ENCODE assay signal across 24 cellular contexts in genomic region chrX:67094061-67094460, GRCh38.
DNase-seq lines count a peak whose midpoint lies in the region; FAIRE-seq and TF ChIP-seq lines count a peak whose summit lies in the region.
"Had no signal": no experiment of that assay in that cellular context is flagged by ENCODE, and none has a peak within 500 bp of the region (broad histone marks: within the 10 kb centered on the region; RNA-seq: fewer than 3 reads in every experiment).

No MANE protein-coding gene starts in this region.

- no peaks in the 10 kb centered on the region for H3K79me1 ChIP-seq in H1 (ENCODE audit: low read depth, low read length)

- peak; percentile 87 for FAIRE-seq in H1 (lab: Jason Lieb, UNC)
- FAIRE-seq: K562 had no signal

- H3K14ac ChIP-seq in H1 (ENCODE audit: insufficient read length): no peak overlapping the region

- POLR2A ChIA-PET in H1 (lab: Charles Lee; ENCODE audit: partially characterized antibody): no interaction called here

- H3K79me2 ChIP-seq in H1 (ENCODE audit: control insufficient read depth in 1 of 2, insufficient read depth in 2 of 2, low read length in 2 of 2): no peaks in the 10 kb centered on the region

- H2BK15ac ChIP-seq in H1 (ENCODE audit: low read length): no peak overlapping the region

- H3K4me3 ChIP-seq in HUES64 (ENCODE audit: low read length) (no peak overlapping the region), H1 (ENCODE audit: extremely low read depth in 1 of 4, insufficient read depth in 2 of 4, low read depth in 3 of 4, low read length in 4 of 4) (no peak overlapping the region; a peak in 1 of 8 replicates), iPS-20b (ENCODE audit: low read length) (peak overlapping the region; percentile 47; the same call in 1 of the 2 replicates)
- H3K4me3 ChIP-seq: K562, PC-9, SJCRH30 had no signal

- 0 out of 2 replicates have a peak overlapping the region, but pooled peaks have one; percentile 87 for H2BK12ac ChIP-seq in H1 (ENCODE audit: low read depth, low read length)

- H3K4me1 ChIP-seq in HUES64 (ENCODE audit: insufficient read depth, low read length): peaks cover 9% of the 10 kb centered on the region; the same call in 1 of the 2 replicates
- 0 out of 7 replicates have a peak, but pooled peaks cover 0 to 2% (median 0%) of the 10 kb centered on the region in 4 experiments for H3K4me1 ChIP-seq in H1 (replicated peaks in 1 of 4; ENCODE audit: control insufficient read depth in 3 of 4, insufficient read depth in 4 of 4, low read length in 3 of 4)
- H3K4me1 ChIP-seq in iPS-20b (ENCODE audit: insufficient read depth, low read length): peaks cover 5% of the 10 kb centered on the region; the same call in 1 of the 2 replicates
- H3K4me1 ChIP-seq: SJCRH30 had no signal

- no peak overlapping the region for H2BK120ac ChIP-seq in H1 (replicated peaks; ENCODE audit: low read depth, low read length)

- no peaks in the 10 kb centered on the region for H3K36me3 ChIP-seq in HUES64 (ENCODE audit: insufficient read depth, low read length)
- no peaks in the 10 kb centered on the region for H3K36me3 ChIP-seq in H1 (ENCODE audit: control insufficient read depth in 2 of 4, insufficient read depth in 4 of 4, low read length in 3 of 4)
- no peaks in the 10 kb centered on the region for H3K36me3 ChIP-seq in iPS-20b (ENCODE audit: insufficient read depth, low read depth, low read length)
- H3K36me3 ChIP-seq: SJCRH30 had no signal

- TF ChIP-seq CTCF in H1 (IDR thresholded peaks at IDR 0.05; ENCODE audit: control extremely low read depth in 1 of 3, insufficient read depth in 1 of 3, low read depth in 1 of 3, low read length in 3 of 3): no peak

- no peak overlapping the region for H3K23ac ChIP-seq in H1 (ENCODE audit: insufficient read length)

- no peak overlapping the region for H3K56ac ChIP-seq in H1 (replicated peaks; ENCODE audit: insufficient read length, low read depth, low read length)

- H3K18ac ChIP-seq in H1 (ENCODE audit: extremely low read depth, low read length): no peak overlapping the region

- H2BK5ac ChIP-seq in H1 (ENCODE audit: low read depth, low read length): peak overlapping the region; percentile 88; the same call in 1 of the 2 replicates

- TF ChIP-seq POLR2A in H1 (IDR thresholded peaks at IDR 0.05; ENCODE audit: control extremely low read depth in 1 of 2, low read depth in 2 of 2, low read length in 2 of 2): no peak

- H3K27ac ChIP-seq in HUES64 (ENCODE audit: low read depth, low read length): peak overlapping the region; percentile 80; the same call in 1 of the 2 replicates
- H3K27ac ChIP-seq in H1 (ENCODE audit: low read depth, low read length): no peak overlapping the region
- H3K27ac ChIP-seq in iPS-20b (ENCODE audit: low read length): peak overlapping the region; percentile 24
- H3K27ac ChIP-seq: 22Rv1, PC-9, SJCRH30 had no signal

- H4K8ac ChIP-seq in H1 (ENCODE audit: extremely low read depth, insufficient read depth, low read length): peak overlapping the region; percentile 51; the same call in 1 of the 2 replicates

- H2BK20ac ChIP-seq in H1 (ENCODE audit: low read length): peak overlapping the region; percentile 86; the same call in 1 of the 2 replicates

- no peaks in the 10 kb centered on the region for H3K23me2 ChIP-seq in H1 (ENCODE audit: low read depth, low read length)

- H2AK5ac ChIP-seq in H1 (ENCODE audit: low read depth, low read length): no peak overlapping the region

- 63% methylated on average over 2 of the region's 2 CpGs for WGBS in HUES64
- 79% methylated on average over 2 of the region's 2 CpGs; no CpG with 5 or more reads in 1 of the 2 experiments for WGBS in H1 (ENCODE audit: extremely low coverage in 1 of 2, insufficient coverage in 1 of 2, insufficient read length in 1 of 2, insufficient replicate concordance in 2 of 2, low coverage in 1 of 2, low lambda C conversion rate in 2 of 2, missing lambda C conversion rate in 1 of 2), 2 experiments

- H3K4ac ChIP-seq in H1 (replicated peaks; ENCODE audit: insufficient read length, low read depth, low read length): no peak overlapping the region

- H3K9ac ChIP-seq in HUES64 (ENCODE audit: low read depth, low read length) (no peak overlapping the region), H1 (replicated peaks in 1 of 4; ENCODE audit: extremely low read depth in 1 of 4, low read depth in 3 of 4, low read length in 3 of 4) (no peak overlapping the region), iPS-20b (ENCODE audit: low read depth, low read length) (peak overlapping the region; percentile 56; the same call in 1 of the 2 replicates)

- H3K27me3 ChIP-seq in HUES64 (ENCODE audit: insufficient read depth, low read length) (no peaks in the 10 kb centered on the region), H1 (replicated peaks in 1 of 4; ENCODE audit: control insufficient read depth in 3 of 4, extremely low read depth in 1 of 4, insufficient read depth in 3 of 4, low read length in 3 of 4) (no peaks in the 10 kb centered on the region), iPS-20b (ENCODE audit: insufficient read depth, low read length) (no peaks in the 10 kb centered on the region)
- H3K27me3 ChIP-seq: SJCRH30 had no signal

- H4K5ac ChIP-seq in H1 (ENCODE audit: insufficient read length, low read depth, low read length): no peak overlapping the region

- TF ChIP-seq RAD21 in H1 (IDR thresholded peaks at IDR 0.05 in 1 of 2, conservative IDR thresholded peaks at IDR 0.05 in 1 of 2; ENCODE audit: low read depth in 2 of 2, low read length in 2 of 2): no peak; a peak in 1 of 4 replicates

- H3K9me3 ChIP-seq in HUES64 (ENCODE audit: insufficient read depth, low read depth, low read length): no peaks in the 10 kb centered on the region
- H3K9me3 ChIP-seq in H1 (ENCODE audit: insufficient read depth in 2 of 2, low read depth in 1 of 2, low read length in 1 of 2): no peaks in the 10 kb centered on the region
- H3K9me3 ChIP-seq in iPS-20b (ENCODE audit: insufficient read depth, low read depth, low read length): no peaks in the 10 kb centered on the region
- H3K9me3 ChIP-seq: SJCRH30 had no signal

- TF ChIP-seq EP300 in H1 (IDR thresholded peaks at IDR 0.05; ENCODE audit: borderline replicate concordance in 1 of 2, low read depth in 2 of 2, low read length in 2 of 2): 0 out of 3 replicates have a peak, but pooled peaks of 1 of the 2 experiments have one; percentile 11

- DNase-seq in ELF-1 (ENCODE audit: low read depth, low spot score) (peak; percentile 90), H1 (ENCODE audit: low read depth in 1 of 2, low spot score in 2 of 2) (peak; percentile 10 to 37), islet precursor cell (no peak), medulla oblongata (ENCODE audit: extremely low spot score) (no peak), AG08395 (ENCODE audit: low spot score) (no peak)
- DNase-seq in central memory CD4-positive, alpha-beta T cell: no peak
- DNase-seq: ACHN, Calu3, DMS153, DND-41, HCEC 1CT, Kasumi-1, NCI-H1092 treated with DMSO at 0.1 percent for 48 hours, NCI-H1436, NCI-H187, NCI-H2171 treated with DMSO at 0.1 percent for 48 hours, NCI-H524 treated with DMSO at 0.1 percent for 48 hours, NCI-H774, PC-9, SJCRH30 had no signal

- CTCF ChIA-PET in H1 (lab: Charles Lee; ENCODE audit: partially characterized antibody): no interaction called here

- H2AFZ ChIP-seq in H1 (ENCODE audit: low read length): 0 out of 2 replicates have a peak overlapping the region, but pooled peaks have one; percentile 32
- H2AFZ ChIP-seq: PC-9 had no signal

- H4K20me1 ChIP-seq in H1 (replicated peaks in 1 of 2; ENCODE audit: control insufficient read depth in 1 of 2, insufficient read depth in 2 of 2, low read length in 2 of 2): no peaks in the 10 kb centered on the region

- H4K91ac ChIP-seq in H1 (replicated peaks; ENCODE audit: insufficient read length, low read length): peak overlapping the region; percentile 54

- peak overlapping the region; percentile 17 to 21; a peak in 2 of 4 replicates for H3K4me2 ChIP-seq in H1 (ENCODE audit: insufficient read depth in 1 of 2, low read depth in 2 of 2, low read length in 2 of 2)
- H3K4me2 ChIP-seq: PC-9 had no signal

TF ChIP-seq in H1, 55 proteins besides CTCF, POLR2A, EP300 and RAD21:
- TF ChIP-seq TAF1 (IDR thresholded peaks at IDR 0.05; ENCODE audit: low read depth, low read length) (0 out of 2 replicates have a peak, but pooled peaks have one; percentile 34), CHD1 (IDR thresholded peaks at IDR 0.05; ENCODE audit: low read depth, low read length) (no peak)

Comparison
In these comparisons a context has a peak if more than half of its experiments do, and no peak if none do; other contexts are left out.
1. DNase-seq: peak in ELF-1 (single experiment) and H1 (2 of 2); none in islet precursor cell (single experiment), medulla oblongata (single experiment), AG08395 (single experiment) and central memory CD4-positive, alpha-beta T cell (single experiment).